ENCODE assay signal across 2 cellular contexts in the genomic region with DNA sequence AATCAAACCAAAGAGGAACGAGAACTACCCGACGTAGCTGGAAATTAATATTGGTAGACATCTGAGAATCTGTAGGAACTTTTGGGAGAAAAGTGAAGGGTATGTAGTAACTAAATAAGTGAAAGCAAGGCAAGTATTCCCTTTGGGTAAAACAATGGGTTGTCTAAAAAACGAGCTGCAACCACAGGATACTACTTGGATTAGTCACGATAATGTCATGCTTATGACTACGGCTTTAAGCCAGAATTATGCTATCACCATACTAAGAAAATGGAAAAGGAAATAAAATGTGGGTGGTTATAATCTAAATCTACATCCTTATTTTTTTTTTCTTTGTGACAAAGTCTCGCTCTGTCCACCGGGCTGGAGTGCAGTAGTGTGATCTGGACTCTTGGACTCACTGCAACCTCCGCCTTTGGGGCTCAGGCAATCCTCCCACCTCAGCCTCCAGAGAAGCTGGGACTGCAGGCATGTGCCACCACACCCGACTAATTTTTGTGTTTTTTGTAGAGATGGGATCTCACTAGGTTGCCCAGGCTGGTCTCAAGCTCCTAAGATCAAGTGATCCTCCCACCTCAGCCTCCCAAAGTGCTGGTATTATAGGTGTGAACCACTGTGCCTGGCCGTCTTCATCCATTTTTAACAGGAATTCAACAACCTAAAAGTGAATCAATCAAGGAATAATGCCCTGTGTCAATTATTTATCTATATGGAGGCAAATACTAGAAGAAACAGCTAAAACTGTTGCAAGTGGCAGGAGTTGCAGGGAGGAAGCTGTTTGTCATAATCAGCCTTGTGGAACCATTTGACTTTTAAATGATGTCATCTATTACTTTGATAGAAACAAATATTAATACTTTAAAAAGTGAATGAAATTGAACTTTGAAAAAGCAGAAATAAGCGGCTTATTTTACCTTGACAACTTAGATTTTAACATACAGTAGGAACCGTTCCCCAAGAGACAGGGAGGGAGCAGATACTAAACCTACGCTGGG.
TF ChIP-seq lines count a peak whose summit lies in the region.

No MANE protein-coding gene starts in this region.

TF ChIP-seq in IMR-90, 13 proteins besides CTCF, POLR2A, EP300 and RAD21 (continued from another document):
- TF ChIP-seq, protein P1, sequence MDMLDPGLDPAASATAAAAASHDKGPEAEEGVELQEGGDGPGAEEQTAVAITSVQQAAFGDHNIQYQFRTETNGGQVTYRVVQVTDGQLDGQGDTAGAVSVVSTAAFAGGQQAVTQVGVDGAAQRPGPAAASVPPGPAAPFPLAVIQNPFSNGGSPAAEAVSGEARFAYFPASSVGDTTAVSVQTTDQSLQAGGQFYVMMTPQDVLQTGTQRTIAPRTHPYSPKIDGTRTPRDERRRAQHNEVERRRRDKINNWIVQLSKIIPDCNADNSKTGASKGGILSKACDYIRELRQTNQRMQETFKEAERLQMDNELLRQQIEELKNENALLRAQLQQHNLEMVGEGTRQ (IDR thresholded peaks at IDR 0.05; ENCODE audit: low read depth, low read length) = no peak
- TF ChIP-seq MXI1 (IDR thresholded peaks at IDR 0.05; ENCODE audit: borderline replicate concordance, low read depth, low read length) (no peak), RCOR1 (IDR thresholded peaks at IDR 0.05; ENCODE audit: insufficient replicate concordance, low read length) (no peak), CHD1 (IDR thresholded peaks at IDR 0.05; ENCODE audit: low read depth, low read length) (no peak), RFX5 (IDR thresholded peaks at IDR 0.05; ENCODE audit: low read depth, low read length) (no peak), MAFK (IDR thresholded peaks at IDR 0.05; ENCODE audit: low read depth, low read length) (no peak), NFE2L2 (IDR thresholded peaks at IDR 0.05; ENCODE audit: low read depth, low read length) (no peak), BHLHE40 (IDR thresholded peaks at IDR 0.05; ENCODE audit: low read depth, low read length) (peak; percentile 19), SMC3 (IDR thresholded peaks at IDR 0.05; ENCODE audit: low read depth, low read length) (0 out of 2 replicates have a peak, but pooled peaks have one; percentile 5), MAZ (IDR thresholded peaks at IDR 0.05; ENCODE audit: borderline replicate concordance, low read depth, low read length) (no peak)
- TF ChIP-seq, protein P2, sequence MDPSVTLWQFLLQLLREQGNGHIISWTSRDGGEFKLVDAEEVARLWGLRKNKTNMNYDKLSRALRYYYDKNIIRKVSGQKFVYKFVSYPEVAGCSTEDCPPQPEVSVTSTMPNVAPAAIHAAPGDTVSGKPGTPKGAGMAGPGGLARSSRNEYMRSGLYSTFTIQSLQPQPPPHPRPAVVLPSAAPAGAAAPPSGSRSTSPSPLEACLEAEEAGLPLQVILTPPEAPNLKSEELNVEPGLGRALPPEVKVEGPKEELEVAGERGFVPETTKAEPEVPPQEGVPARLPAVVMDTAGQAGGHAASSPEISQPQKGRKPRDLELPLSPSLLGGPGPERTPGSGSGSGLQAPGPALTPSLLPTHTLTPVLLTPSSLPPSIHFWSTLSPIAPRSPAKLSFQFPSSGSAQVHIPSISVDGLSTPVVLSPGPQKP (IDR thresholded peaks at IDR 0.05; ENCODE audit: borderline replicate concordance, low read depth, low read length) = no peak

TF ChIP-seq in WTC11, 78 proteins besides CTCF, POLR2A, EP300 and RAD21:
- TF ChIP-seq, protein P1 (CRISPR knock-in tag; IDR thresholded peaks at IDR 0.05) = no peak
- TF ChIP-seq ZNF121 (CRISPR knock-in tag; IDR thresholded peaks at IDR 0.05) = no peak
